Comparison of ENCODE assay signal across 1 cellular context in the genomic region with DNA sequence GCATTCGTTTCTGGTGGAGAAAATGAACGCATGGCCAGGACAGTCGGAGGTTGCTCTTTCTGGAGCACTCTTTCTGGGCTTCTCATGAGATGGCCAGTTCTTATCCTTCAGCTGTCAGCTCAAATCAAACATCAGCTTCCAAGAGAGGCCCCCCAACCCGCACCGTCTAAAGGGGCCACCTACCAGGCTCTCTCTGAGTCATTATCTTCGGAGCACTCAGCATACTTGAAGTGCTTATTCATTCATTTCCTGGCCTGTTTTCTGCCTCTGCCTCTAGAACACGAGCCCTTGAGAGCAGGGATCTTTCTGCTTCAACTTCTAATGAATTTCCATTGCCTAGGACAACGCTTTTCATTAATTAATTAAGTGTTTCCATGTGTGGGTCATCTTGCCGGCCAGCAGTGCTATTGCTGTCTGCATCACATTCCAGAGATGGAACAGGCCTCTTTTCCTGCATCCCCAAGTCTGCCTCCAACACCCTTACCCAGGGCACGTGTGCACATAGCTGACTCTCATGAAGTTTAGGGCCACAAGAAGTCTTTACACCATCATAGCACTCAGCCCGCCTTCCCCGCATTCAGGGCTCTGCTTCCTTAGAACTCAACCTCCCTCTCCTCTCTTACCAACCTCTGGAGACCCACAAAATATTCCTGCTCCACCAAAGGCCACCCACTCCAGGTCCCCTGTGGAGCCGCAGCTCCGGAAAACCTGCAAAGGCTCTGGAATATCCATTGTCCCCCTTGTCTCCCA.
TF ChIP-seq lines count a peak whose summit lies in the region.

No MANE protein-coding gene starts in this region.

TF ChIP-seq in K562, 482 proteins besides CTCF, POLR2A, EP300 and RAD21 (continued from another document):
- TF ChIP-seq MGA (IDR thresholded peaks at IDR 0.05) (peak; percentile 91), TEAD1 (CRISPR knock-in tag; IDR thresholded peaks at IDR 0.05) (no peak), SREBF2 (CRISPR knock-in tag; IDR thresholded peaks at IDR 0.05) (no peak), SMARCC2 (IDR thresholded peaks at IDR 0.05; ENCODE audit: low read depth) (no peak; the same call in 1 of the 2 replicates), MIER1 (IDR thresholded peaks at IDR 0.05; ENCODE audit: low read depth) (no peak), ZNF778 (CRISPR knock-in tag; IDR thresholded peaks at IDR 0.05) (no peak), DDX20 (tag; IDR thresholded peaks at IDR 0.05; ENCODE audit: low read depth) (no peak)
